1 cellular context compared by ENCODE assay signal in genomic region chr11:844693-845644, GRCh38.
TF ChIP-seq lines count a peak whose summit lies in the region.

No MANE protein-coding gene starts in this region.

TF ChIP-seq in HepG2, 621 proteins besides CTCF, POLR2A, EP300 and RAD21 (continued from another document and continues in another):
- TF ChIP-seq ZBTB10 (CRISPR knock-in tag; IDR thresholded peaks at IDR 0.05; ENCODE audit: borderline replicate concordance) (no peak), THAP9 (CRISPR knock-in tag; IDR thresholded peaks at IDR 0.05; ENCODE audit: borderline replicate concordance) (no peak), TEAD2 (CRISPR knock-in tag; IDR thresholded peaks at IDR 0.05) (no peak), ZFP36L2 (CRISPR knock-in tag; IDR thresholded peaks at IDR 0.05) (no peak), ZBTB37 (CRISPR knock-in tag; IDR thresholded peaks at IDR 0.05) (no peak), ZNF567 (CRISPR knock-in tag; IDR thresholded peaks at IDR 0.05; ENCODE audit: borderline replicate concordance) (no peak), KDM5B (CRISPR knock-in tag; IDR thresholded peaks at IDR 0.05; ENCODE audit: borderline replicate concordance) (no peak), ZMYM4 (CRISPR knock-in tag; IDR thresholded peaks at IDR 0.05) (no peak), NCOA1 (CRISPR knock-in tag; IDR thresholded peaks at IDR 0.05) (no peak), DNMT3B (CRISPR knock-in tag; conservative IDR thresholded peaks at IDR 0.05) (no peak), ARID2 (CRISPR knock-in tag; IDR thresholded peaks at IDR 0.05; ENCODE audit: borderline replicate concordance) (no peak), ZNF10 (CRISPR knock-in tag; IDR thresholded peaks at IDR 0.05; ENCODE audit: borderline replicate concordance, low read depth) (no peak), FOXA1 (IDR thresholded peaks at IDR 0.05) (no peak), FOXA1 (CRISPR knock-in tag; IDR thresholded peaks at IDR 0.05) (no peak), FUBP1 (CRISPR knock-in tag; IDR thresholded peaks at IDR 0.05; ENCODE audit: borderline replicate concordance) (no peak), TRAFD1 (CRISPR knock-in tag; IDR thresholded peaks at IDR 0.05; ENCODE audit: borderline replicate concordance) (no peak), MEIS1 (CRISPR knock-in tag; IDR thresholded peaks at IDR 0.05; ENCODE audit: borderline replicate concordance) (peak; percentile 34; the same call in 1 of the 2 replicates), SP2 (CRISPR knock-in tag; IDR thresholded peaks at IDR 0.05) (no peak), ZNF761 (CRISPR knock-in tag; conservative IDR thresholded peaks at IDR 0.05) (no peak), NCOA2 (CRISPR knock-in tag; IDR thresholded peaks at IDR 0.05) (peak; percentile 23; the same call in 1 of the 2 replicates), ZBTB43 (CRISPR knock-in tag; conservative IDR thresholded peaks at IDR 0.05) (no peak), HNRNPUL1 (IDR thresholded peaks at IDR 0.05; ENCODE audit: low read depth, low read length) (no peak), NFKBIZ (CRISPR knock-in tag; IDR thresholded peaks at IDR 0.05) (no peak), ZNF574 (CRISPR knock-in tag; IDR thresholded peaks at IDR 0.05) (no peak; the same call in 1 of the 2 replicates), NR0B2 (CRISPR knock-in tag; IDR thresholded peaks at IDR 0.05) (no peak), ZBTB8A (CRISPR knock-in tag; IDR thresholded peaks at IDR 0.05; ENCODE audit: borderline replicate concordance, low read depth) (no peak), BCL3 (CRISPR knock-in tag; IDR thresholded peaks at IDR 0.05) (no peak), TEF (CRISPR knock-in tag; IDR thresholded peaks at IDR 0.05) (no peak), MZF1 (CRISPR knock-in tag; IDR thresholded peaks at IDR 0.05; ENCODE audit: borderline replicate concordance) (no peak), RAD51 (IDR thresholded peaks at IDR 0.05; ENCODE audit: borderline replicate concordance) (no peak), TMF1 (CRISPR knock-in tag; IDR thresholded peaks at IDR 0.05; ENCODE audit: low read depth) (no peak), PLRG1 (conservative IDR thresholded peaks at IDR 0.05) (no peak), ZNF256 (CRISPR knock-in tag; conservative IDR thresholded peaks at IDR 0.05) (no peak), ZSCAN30 (CRISPR knock-in tag; IDR thresholded peaks at IDR 0.05) (no peak), BRF2 (CRISPR knock-in tag; IDR thresholded peaks at IDR 0.05) (no peak), KAT7 (CRISPR knock-in tag; IDR thresholded peaks at IDR 0.05; ENCODE audit: borderline replicate concordance) (no peak), ZNF558 (CRISPR knock-in tag; IDR thresholded peaks at IDR 0.05; ENCODE audit: borderline replicate concordance) (no peak), TRIM22 (IDR thresholded peaks at IDR 0.05) (no peak), ZEB1 (IDR thresholded peaks at IDR 0.05; ENCODE audit: insufficient replicate concordance, low read depth) (no peak)
